Comparison of ENCODE assay signal across 13 cellular contexts in the genomic region with DNA sequence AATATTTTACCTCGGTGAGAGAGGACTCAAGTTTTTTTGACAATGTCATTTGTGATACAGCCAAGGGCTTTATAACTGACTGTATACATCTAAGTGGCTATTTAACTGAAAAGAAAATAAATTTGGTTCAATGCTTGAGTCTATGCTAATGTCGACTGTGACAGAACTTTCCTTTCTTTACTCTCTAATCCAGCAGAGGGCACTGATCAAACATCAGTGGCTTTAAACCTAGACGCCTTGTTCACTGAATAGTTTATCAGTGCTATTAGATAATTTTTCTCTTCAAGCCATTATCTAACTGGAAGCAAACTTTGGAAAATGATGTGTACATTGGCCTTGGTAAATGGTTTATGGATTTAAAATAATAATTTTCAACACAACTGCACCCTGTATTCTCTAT.
DNase-seq lines count a peak whose midpoint lies in the region; ATAC-seq, FAIRE-seq and TF ChIP-seq lines count a peak whose summit lies in the region.
"Had no signal": no experiment of that assay in that cellular context is flagged by ENCODE, and none has a peak within 500 bp of the region (broad histone marks: within the 10 kb centered on the region; RNA-seq: fewer than 3 reads in every experiment).

No MANE protein-coding gene starts in this region.

- 13% methylated on average over 3 of the region's 3 CpGs for WGBS in A549 (ENCODE audit: missing lambda C conversion rate)

- POLR2A ChIA-PET in A549 (lab: Yijun Ruan, JAX) = no interaction called here
- POLR2A ChIA-PET in CD4-positive, alpha-beta memory T cell (lab: Charles Lee; ENCODE audit: partially characterized antibody) = no interaction called here

- DNase-seq in A549 (ENCODE audit: low read depth in 1 of 2, low spot score in 1 of 2) (no peak), cerebellum (ENCODE audit: low spot score) (peak; percentile 34), T-helper 9 cell (no peak), KBM-7 (no peak), AG20443 (ENCODE audit: low spot score) (no peak)
- DNase-seq in CD4-positive, alpha-beta memory T cell = no peak
- DNase-seq: activated CD8-positive, alpha-beta T cell treated with anti-CD3 and anti-CD28 coated beads, Interleukin-2, amount 10 ng/mL, durations not matched to agents 7 days and 5 days; dermis blood vessel endothelial cell; NCI-H226 had no signal

- H3K27me3 Mint-ChIP-seq in CD4-positive, alpha-beta memory T cell = no peaks in the 10 kb centered on the region

- no peaks in the 10 kb centered on the region for H3K36me3 ChIP-seq in CD4-positive, alpha-beta memory T cell (ENCODE audit: insufficient read depth, low read length)
- H3K36me3 ChIP-seq: vagina had no signal

- H3K27ac ChIP-seq in A549 = no peak overlapping the region
- no peak overlapping the region for H3K27ac ChIP-seq in CD4-positive, alpha-beta memory T cell (ENCODE audit: low read depth, low read length)
- H3K27ac ChIP-seq: vagina had no signal

- peaks cover 0 to 29% (median 11%) of the 10 kb centered on the region in 8 donors for H3K9me3 Mint-ChIP-seq in CD4-positive, alpha-beta memory T cell

- TF ChIP-seq CTCF in A549 (IDR thresholded peaks at IDR 0.05) = peak; percentile 19; the same call in 1 of the 3 replicates

- no peaks in the 10 kb centered on the region for H3K4me1 Mint-ChIP-seq in CD4-positive, alpha-beta memory T cell

- FAIRE-seq in A549 (lab: Jason Lieb, UNC) = no peak

- no peaks in the 10 kb centered on the region for H3K9me3 ChIP-seq in A549
- no peaks in the 10 kb centered on the region for H3K9me3 ChIP-seq in CD4-positive, alpha-beta memory T cell (ENCODE audit: control insufficient read depth in 1 of 2, low read length in 2 of 2)
- H3K9me3 ChIP-seq: vagina had no signal

- H3K27me3 ChIP-seq in CD4-positive, alpha-beta memory T cell (ENCODE audit: insufficient read depth, low read length) = no peaks in the 10 kb centered on the region
- H3K27me3 ChIP-seq: vagina had no signal

- no peak for TF ChIP-seq POLR2A in A549 (IDR thresholded peaks at IDR 0.05; ENCODE audit: low read length)

- H3K4me3 ChIP-seq in A549 = no peak overlapping the region
- no peak overlapping the region for H3K4me3 ChIP-seq in CD4-positive, alpha-beta memory T cell (ENCODE audit: low read length in 2 of 2)
- H3K4me3 ChIP-seq: lung, vagina had no signal

- no peaks in the 10 kb centered on the region for H3K4me1 ChIP-seq in A549
- H3K4me1 ChIP-seq in CD4-positive, alpha-beta memory T cell (ENCODE audit: insufficient read depth, low read length) = no peaks in the 10 kb centered on the region
- H3K4me1 ChIP-seq: vagina had no signal

- intact Hi-C loops in CD4-positive, alpha-beta memory T cell (cut with micrococcal nuclease) = no loop called here

- TF ChIP-seq RAD21 in A549 (conservative IDR thresholded peaks at IDR 0.05 in 1 of 2, IDR thresholded peaks at IDR 0.05 in 1 of 2) = no peak

- no peak overlapping the region for H3K4me2 ChIP-seq in A549

- TF ChIP-seq EP300 in A549 (IDR thresholded peaks at IDR 0.05) = no peak

- no peak for ATAC-seq in A549
- ATAC-seq in GM18499 (IDR thresholded peaks at IDR 0.05; ENCODE audit: insufficient read depth, unreplicated experiment) = peak; percentile 42
- ATAC-seq in HG03432 (IDR thresholded peaks at IDR 0.05; ENCODE audit: unreplicated experiment) = peak; percentile 55
- ATAC-seq: activated CD8-positive, alpha-beta T cell treated with anti-CD3 and anti-CD28 coated beads, Interleukin-2, amount 10 ng/mL, durations not matched to agents 7 days and 5 days had no signal

- in situ Hi-C loops in KBM-7 (cut with MboI; ENCODE audit: low pct_unique_long_range_greater_than_20kb, low sequenced_read_pairs) = no loop called here

- H3K27ac Mint-ChIP-seq in CD4-positive, alpha-beta memory T cell = no peak overlapping the region
- H3K27ac Mint-ChIP-seq: activated CD8-positive, alpha-beta T cell treated with anti-CD3 and anti-CD28 coated beads, Interleukin-2, amount 10 ng/mL, durations not matched to agents 7 days and 5 days had no signal

- H3K36me3 Mint-ChIP-seq in CD4-positive, alpha-beta memory T cell = no peaks in the 10 kb centered on the region

- no peak overlapping the region for H3K4me3 Mint-ChIP-seq in CD4-positive, alpha-beta memory T cell
- H3K4me3 Mint-ChIP-seq: activated CD8-positive, alpha-beta T cell treated with anti-CD3 and anti-CD28 coated beads, Interleukin-2, amount 10 ng/mL, durations not matched to agents 7 days and 5 days had no signal

- CTCF ChIA-PET in A549 (lab: Yijun Ruan, JAX) = no interaction called here
- CTCF ChIA-PET in CD4-positive, alpha-beta memory T cell (lab: Charles Lee; ENCODE audit: partially characterized antibody) = no interaction called here

TF ChIP-seq in A549, 52 proteins besides CTCF, POLR2A, EP300 and RAD21:
- TF ChIP-seq SREBF2 (IDR thresholded peaks at IDR 0.05) = no peak
- TF ChIP-seq, protein P1, sequence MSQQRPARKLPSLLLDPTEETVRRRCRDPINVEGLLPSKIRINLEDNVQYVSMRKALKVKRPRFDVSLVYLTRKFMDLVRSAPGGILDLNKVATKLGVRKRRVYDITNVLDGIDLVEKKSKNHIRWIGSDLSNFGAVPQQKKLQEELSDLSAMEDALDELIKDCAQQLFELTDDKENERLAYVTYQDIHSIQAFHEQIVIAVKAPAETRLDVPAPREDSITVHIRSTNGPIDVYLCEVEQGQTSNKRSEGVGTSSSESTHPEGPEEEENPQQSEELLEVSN (IDR thresholded peaks at IDR 0.05; ENCODE audit: borderline replicate concordance, low read depth) = no peak
- no peak for TF ChIP-seq RNF2 (IDR thresholded peaks at IDR 0.05; ENCODE audit: borderline replicate concordance, low read depth)
- TF ChIP-seq ZSCAN20 (CRISPR knock-in tag; IDR thresholded peaks at IDR 0.05) = no peak
- no peak for TF ChIP-seq ZC3H11A (IDR thresholded peaks at IDR 0.05)
- no peak for TF ChIP-seq ZFP36 (IDR thresholded peaks at IDR 0.05; ENCODE audit: borderline replicate concordance, partially characterized antibody)
- TF ChIP-seq RARB (CRISPR knock-in tag; IDR thresholded peaks at IDR 0.05) = no peak
- TF ChIP-seq JUNB (IDR thresholded peaks at IDR 0.05) = no peak
- TF ChIP-seq RFX5 (IDR thresholded peaks at IDR 0.05) = no peak
- TF ChIP-seq HOXB5 (CRISPR knock-in tag; IDR thresholded peaks at IDR 0.05) = no peak
TF ChIP-seq in A549: peak in this region for 0.

Comparison
In these comparisons a context has a peak if more than half of its experiments do, and no peak if none do; other contexts are left out.
1. ATAC-seq: peak in GM18499 (single experiment) and HG03432 (single experiment); none in A549 (0 of 2).